Comparison of ENCODE assay signal across 8 cellular contexts in the genomic region with DNA sequence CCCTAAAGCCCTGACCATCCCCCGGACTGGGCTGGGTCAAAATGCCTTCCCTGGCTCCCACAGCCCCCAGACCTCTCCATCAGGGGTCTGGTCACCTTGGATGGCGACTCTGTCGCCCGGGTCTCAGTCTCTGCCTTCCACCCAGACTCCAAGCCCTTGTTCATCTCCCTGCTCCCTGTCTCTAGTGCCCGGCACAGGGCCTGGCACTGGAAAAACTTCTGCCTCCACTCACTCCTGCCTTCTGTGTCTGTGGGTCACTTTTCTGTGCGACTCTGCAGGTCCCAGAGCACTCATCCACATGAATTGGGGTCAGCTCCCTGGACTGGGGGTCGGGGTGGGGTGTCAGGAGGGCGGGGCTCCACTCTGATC. TPM values are rescaled to one million over a fixed set of nuclear protein-coding genes. Genes with fewer than 3 reads are reported as not detected.
DNase-seq lines count a peak whose midpoint lies in the region; ATAC-seq, FAIRE-seq and TF ChIP-seq lines count a peak whose summit lies in the region.

No MANE protein-coding gene starts in this region.

- peak overlapping the region; percentile 88 for H3K27ac Mint-ChIP-seq in T-cell

- no peaks in the 10 kb centered on the region for H3K27me3 ChIP-seq in rectal smooth muscle tissue (ENCODE audit: control insufficient read depth, insufficient read depth, low read length)

- POLR2A ChIA-PET in T-cell (lab: Charles Lee): no interaction called here

- no peaks in the 10 kb centered on the region for H3K27me3 Mint-ChIP-seq in T-cell

- H3K4me1 Mint-ChIP-seq in T-cell: peaks cover 50 to 55% (median 53%) of the 10 kb centered on the region in 3 donors

- H3K4me3 ChIP-seq in GM12864 (ENCODE audit: low read depth, low read length): peak overlapping the region; percentile 80
- peak overlapping the region; percentile 74 for H3K4me3 ChIP-seq in fibroblast of pulmonary artery (replicated peaks; ENCODE audit: low read depth, low read length)
- peak overlapping the region; percentile 65 for H3K4me3 ChIP-seq in rectal smooth muscle tissue (ENCODE audit: low read length)

- TF ChIP-seq CTCF in GM12864 (IDR thresholded peaks at IDR 0.05; ENCODE audit: low read depth, low read length, missing control alignments): no peak
- no peak for TF ChIP-seq CTCF in fibroblast of pulmonary artery (IDR thresholded peaks at IDR 0.05; ENCODE audit: low read length, missing control alignments)

- no peak overlapping the region for H3K9ac ChIP-seq in rectal smooth muscle tissue (ENCODE audit: low read length)

- CTCF ChIA-PET in T-cell (lab: Charles Lee): no interaction called here

- DNase-seq in GM12864 (ENCODE audit: low read depth) (no peak), T-cell (no peak), fibroblast of pulmonary artery (ENCODE audit: low read depth) (no peak), head of caudate nucleus (no peak), GM19239 (ENCODE audit: insufficient read length, low spot score) (no peak)
- no peak for DNase-seq in stimulated activated CD4-positive, alpha-beta T cell treated with anti-CD3 and anti-CD28 coated beads, Interleukin-1b, Interleukin-23, amount 100 ng/mL, for 48 hours

- H3K4me3 Mint-ChIP-seq in T-cell: peak overlapping the region; percentile 70 to 90 (median 79)

- FAIRE-seq in GM19239 (lab: Jason Lieb, UNC): no peak

- H3K36me3 Mint-ChIP-seq in T-cell: no peaks in the 10 kb centered on the region

- no peaks in the 10 kb centered on the region for H3K36me3 ChIP-seq in rectal smooth muscle tissue (ENCODE audit: control insufficient read depth, insufficient read depth, low read length)

- no peaks in the 10 kb centered on the region for H3K9me3 Mint-ChIP-seq in T-cell

- ATAC-seq in T-cell (replicated peaks in 1 of 4) (no peak), GM21381 (IDR thresholded peaks at IDR 0.05; ENCODE audit: unreplicated experiment) (no peak)

- H3K27ac ChIP-seq in rectal smooth muscle tissue (ENCODE audit: low read depth, low read length): peak overlapping the region; percentile 79

- H3K4me1 ChIP-seq in rectal smooth muscle tissue (ENCODE audit: control insufficient read depth, insufficient read depth, low read length): peaks cover 14% of the 10 kb centered on the region

- intact Hi-C loops in head of caudate nucleus (cut with DNase I): no loop called here

RNA-seq across cellular contexts. Expression of gene ZNF787, which starts 1.1 kb away (rescaled TPM):
- total RNA-seq in T-cell: 10 to 100 TPM; 20.6 to 38.6 (median 34.9) TPM

RNA-seq across cellular contexts. Expression of gene ZNF444, which starts 21.1 kb away (rescaled TPM):
- total RNA-seq in T-cell: 10 to 100 TPM; 23.1 to 51.4 (median 46.0) TPM

RNA-seq across cellular contexts. Expression of gene GALP, which starts 55.8 kb away (rescaled TPM):
- total RNA-seq in T-cell: not detected
